ENCODE assay signal across 8 cellular contexts in the genomic region with DNA sequence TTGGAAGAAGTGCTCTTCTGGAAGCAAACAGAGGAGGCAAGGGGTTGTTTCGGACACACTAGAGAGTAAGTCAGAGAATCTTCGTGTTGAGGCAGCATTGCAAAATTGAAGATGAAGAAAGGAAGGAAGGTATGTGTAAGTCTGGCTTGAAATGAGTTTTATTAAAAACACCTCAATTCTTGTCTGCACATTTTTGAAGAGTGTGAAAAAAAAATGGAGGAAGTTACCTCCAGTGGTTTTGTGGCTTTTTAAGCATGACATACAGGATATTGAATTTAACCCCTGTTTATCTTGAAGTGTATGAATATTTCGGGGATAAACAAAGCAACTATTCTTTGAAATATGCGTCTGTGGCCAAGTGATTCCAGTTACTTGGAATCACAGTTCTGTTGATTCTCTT.
A peak's percentile ranks its signal among the peaks of the same experiment; 100 is the strongest.
DNase-seq lines count a peak whose midpoint lies in the region; ATAC-seq and TF ChIP-seq lines count a peak whose summit lies in the region.

No MANE protein-coding gene starts in this region.

- no peaks in the 10 kb centered on the region for H3K9me3 ChIP-seq in DOHH2 (ENCODE audit: control insufficient read depth, insufficient read depth, low read length)
- no peaks in the 10 kb centered on the region for H3K9me3 ChIP-seq in breast epithelium
- H3K9me3 ChIP-seq in neural progenitor cell (ENCODE audit: low read depth): no peaks in the 10 kb centered on the region

- H3K9me2 ChIP-seq in DOHH2 (replicated peaks; ENCODE audit: control insufficient read depth, low read length): no peaks in the 10 kb centered on the region

- H3K27ac ChIP-seq in DOHH2 (ENCODE audit: low read depth, low read length) (peak overlapping the region; percentile 66), breast epithelium (peak overlapping the region; percentile 87 to 92), neural progenitor cell (no peak overlapping the region)

- H3K4me1 ChIP-seq in DOHH2 (ENCODE audit: control insufficient read depth, low read length) (peaks cover 74% of the 10 kb centered on the region), breast epithelium (no peaks in the 10 kb centered on the region), neural progenitor cell (peaks cover 34% of the 10 kb centered on the region)

- peak overlapping the region; percentile 64 for H3K4me2 ChIP-seq in DOHH2 (ENCODE audit: low read length)
- H3K4me2 ChIP-seq in neural progenitor cell: no peak overlapping the region

- no peak for TF ChIP-seq CTCF in DOHH2 (IDR thresholded peaks at IDR 0.05; ENCODE audit: low read depth, low read length, poor library complexity, severe bottlenecking)
- TF ChIP-seq CTCF in breast epithelium (IDR thresholded peaks at IDR 0.05): no peak
- TF ChIP-seq CTCF in neural progenitor cell (IDR thresholded peaks at IDR 0.05): no peak

- ATAC-seq in HG03045 (IDR thresholded peaks at IDR 0.05; ENCODE audit: unreplicated experiment) (no peak), GM21737 (IDR thresholded peaks at IDR 0.05; ENCODE audit: unreplicated experiment) (no peak)

- H3K4me3 Mint-ChIP-seq in neural progenitor cell: no peak overlapping the region

- H3F3A ChIP-seq in DOHH2 (ENCODE audit: control insufficient read depth, insufficient read depth): peaks cover 11% of the 10 kb centered on the region; the same call in 1 of the 2 replicates
- peaks cover 5% of the 10 kb centered on the region for H3F3A ChIP-seq in neural progenitor cell (ENCODE audit: low read depth)

- DNase-seq in M059J (ENCODE audit: low read depth): peak; percentile 47
- DNase-seq in breast epithelium (ENCODE audit: low spot score in 2 of 2): no peak
- DNase-seq in neural progenitor cell (ENCODE audit: low spot score): no peak
- no peak for DNase-seq in COLO668 (lab: John Stamatoyannopoulos, UW; ENCODE audit: unreplicated experiment)
- DNase-seq in DMS 273 (lab: John Stamatoyannopoulos, UW; ENCODE audit: unreplicated experiment): no peak

- H3K27me3 ChIP-seq in DOHH2 (ENCODE audit: control insufficient read depth, low read length) (peaks cover 23% of the 10 kb centered on the region), breast epithelium (no peaks in the 10 kb centered on the region), neural progenitor cell (no peaks in the 10 kb centered on the region)

- peak overlapping the region; percentile 7 for H2AFZ ChIP-seq in neural progenitor cell (replicated peaks)

- no peaks in the 10 kb centered on the region for H3K9me3 Mint-ChIP-seq in neural progenitor cell

- intact Hi-C loops in breast epithelium (cut with DNase I; ENCODE audit: low total_unique reads): no loop called here

- no peaks in the 10 kb centered on the region for H3K36me3 Mint-ChIP-seq in neural progenitor cell

- H3K4me3 ChIP-seq in DOHH2 (ENCODE audit: low read length): peak overlapping the region; percentile 63
- no peak overlapping the region for H3K4me3 ChIP-seq in breast epithelium
- no peak overlapping the region for H3K4me3 ChIP-seq in neural progenitor cell

- H3K9ac ChIP-seq in neural progenitor cell: no peak overlapping the region

- H3K79me2 ChIP-seq in DOHH2 (ENCODE audit: control insufficient read depth, low read length) (no peaks in the 10 kb centered on the region), neural progenitor cell (ENCODE audit: low read depth) (no peaks in the 10 kb centered on the region)

- TF ChIP-seq POLR2A in breast epithelium (IDR thresholded peaks at IDR 0.05): no peak

- H4K20me1 ChIP-seq in DOHH2 (ENCODE audit: control insufficient read depth, insufficient read depth, low read depth, low read length) (no peaks in the 10 kb centered on the region), neural progenitor cell (ENCODE audit: low read depth) (no peaks in the 10 kb centered on the region)

- H3K4me1 Mint-ChIP-seq in neural progenitor cell: peaks cover 46% of the 10 kb centered on the region

- H3K36me3 ChIP-seq in DOHH2 (ENCODE audit: control insufficient read depth, low read length) (no peaks in the 10 kb centered on the region), breast epithelium (no peaks in the 10 kb centered on the region), neural progenitor cell (no peaks in the 10 kb centered on the region)

- H3K27me3 Mint-ChIP-seq in neural progenitor cell (ENCODE audit: insufficient read depth, low read depth): peaks cover 2% of the 10 kb centered on the region

- peak overlapping the region; percentile 21 for H3K27ac Mint-ChIP-seq in neural progenitor cell
